ENCODE assay signal across 22 cellular contexts in the genomic region with DNA sequence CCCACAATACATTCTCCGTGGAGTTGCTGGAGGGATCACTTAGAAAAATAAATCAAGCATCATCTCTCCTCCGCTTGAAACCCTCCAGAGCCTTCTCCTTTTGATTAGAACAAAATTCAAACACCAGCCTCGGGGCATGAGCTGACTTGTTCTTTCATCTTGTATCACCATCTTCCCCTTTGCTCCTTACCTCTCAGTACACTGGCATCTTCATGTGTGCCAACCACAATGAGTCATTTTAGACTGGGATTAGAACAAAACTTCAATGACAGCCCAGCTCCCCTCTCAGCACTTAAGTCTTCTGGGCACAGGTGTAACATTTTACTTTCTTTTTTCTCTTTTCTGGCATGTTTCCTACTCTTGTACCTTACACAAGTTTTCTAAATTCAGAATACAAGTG.
DNase-seq lines count a peak whose midpoint lies in the region; ATAC-seq, FAIRE-seq and TF ChIP-seq lines count a peak whose summit lies in the region.
"Had no signal": no experiment of that assay in that cellular context is flagged by ENCODE, and none has a peak within 500 bp of the region (broad histone marks: within the 10 kb centered on the region; RNA-seq: fewer than 3 reads in every experiment).

No MANE protein-coding gene starts in this region.

- in situ Hi-C loops in brain microvascular endothelial cell (cut with HindIII; ENCODE audit: low pct_ligation_motif_present, low sequenced_read_pairs), result loop anchor here (25.0 kb wide), 1 partner anchor 180 kb away; no protein-coding TSS in a partner anchor

- no peaks in the 10 kb centered on the region for H3K27me3 ChIP-seq in keratinocyte (ENCODE audit: control insufficient read depth, extremely low read depth, insufficient read depth, low read length)
- H3K27me3 ChIP-seq in brain microvascular endothelial cell (replicated peaks), result no peaks in the 10 kb centered on the region
- H3K27me3 ChIP-seq: transverse colon had no signal

- H3K4me3 ChIP-seq in GM12865 (ENCODE audit: low read depth, low read length) (no peak overlapping the region), keratinocyte (ENCODE audit: control insufficient read depth in 2 of 3, extremely low read depth in 1 of 3, insufficient read depth in 2 of 3, low read depth in 1 of 3, low read length in 3 of 3) (peak overlapping the region in 1 of 3 experiments; percentile 23), brain microvascular endothelial cell (ENCODE audit: low read depth, low read length) (no peak overlapping the region), coronary artery (no peak overlapping the region)
- H3K4me3 ChIP-seq: SK-N-MC, transverse colon had no signal

- TF ChIP-seq CTCF in GM12865 (IDR thresholded peaks at IDR 0.05; ENCODE audit: insufficient read depth, low read depth, low read length, missing control alignments) (no peak), keratinocyte (optimal IDR thresholded peaks at IDR 0.05 in 1 of 3, IDR thresholded peaks at IDR 0.05 in 1 of 3, conservative IDR thresholded peaks at IDR 0.05 in 1 of 3; ENCODE audit: extremely low read depth in 1 of 3, insufficient read depth in 2 of 3, low read length in 3 of 3) (no peak), brain microvascular endothelial cell (IDR thresholded peaks at IDR 0.05; ENCODE audit: low read depth, low read length, missing control alignments) (no peak), coronary artery (IDR thresholded peaks at IDR 0.05) (no peak)

- H3K9me3 ChIP-seq in keratinocyte (ENCODE audit: control insufficient read depth, low read depth, low read length), result no peaks in the 10 kb centered on the region
- H3K9me3 ChIP-seq: transverse colon had no signal

- peak; percentile 18 for DNase-seq in GM12865 (ENCODE audit: low read depth)
- peak; percentile 64 for DNase-seq in HPDE6-E6E7 (ENCODE audit: extremely low spot score)
- DNase-seq in SW480 (ENCODE audit: low spot score), result peak; percentile 32
- peak; percentile 70 for DNase-seq in keratinocyte (ENCODE audit: low read depth, low spot score)
- DNase-seq in brain microvascular endothelial cell, result no peak
- DNase-seq in coronary artery (ENCODE audit: low spot score), result no peak
- DNase-seq in left ventricle myocardium superior, result no peak
- DNase-seq: activated CD4-positive, alpha-beta T cell treated with anti-CD3 and anti-CD28 coated beads for 1 hour; activated naive CD8-positive, alpha-beta T cell treated with anti-CD3 and anti-CD28 coated beads, Interleukin-2, amount 10 ng/mL, durations not matched to agents 7 days and 5 days; AML-193; kidney glomerular epithelial cell; mesendoderm; NCI-H1436; NCI-H2171; NCI-H69; posterior cingulate gyrus; stimulated activated naive CD8-positive, alpha-beta T cell treated with anti-CD3 and anti-CD28 coated beads, Interleukin-15, amount 100 ng/mL, for 72 hours; transverse colon had no signal

- H3K9me1 ChIP-seq in keratinocyte (ENCODE audit: control insufficient read depth, extremely low read depth, insufficient read depth, low read length), result no peaks in the 10 kb centered on the region

- no peak overlapping the region for H3K27ac ChIP-seq in keratinocyte (ENCODE audit: control insufficient read depth, insufficient read depth, low read length)
- no peak overlapping the region for H3K27ac ChIP-seq in brain microvascular endothelial cell
- no peak overlapping the region for H3K27ac ChIP-seq in coronary artery
- H3K27ac ChIP-seq: SK-N-MC, transverse colon had no signal

- no peaks in the 10 kb centered on the region for H3K79me2 ChIP-seq in keratinocyte (ENCODE audit: control insufficient read depth, insufficient read depth, low read length)

- ATAC-seq in GM18502 (IDR thresholded peaks at IDR 0.05; ENCODE audit: poor library complexity, unreplicated experiment) (no peak), left ventricle myocardium superior (no peak)
- ATAC-seq: stimulated activated naive CD8-positive, alpha-beta T cell treated with anti-CD3 and anti-CD28 coated beads, Interleukin-15, amount 100 ng/mL, for 72 hours had no signal

- no peaks in the 10 kb centered on the region for H4K20me1 ChIP-seq in keratinocyte (ENCODE audit: control insufficient read depth, extremely low read depth, insufficient read depth, low read length)

- H3K9ac ChIP-seq in keratinocyte (ENCODE audit: control insufficient read depth, extremely low read depth, insufficient read depth, low read length), result no peak overlapping the region

- intact Hi-C loops in left ventricle myocardium superior (cut with micrococcal nuclease), result no loop called here

- FAIRE-seq in keratinocyte (lab: Jason Lieb, UNC), result peak; percentile 97
- FAIRE-seq: G401.6, HTR-8/SVneo had no signal

- H3K36me3 ChIP-seq in keratinocyte (ENCODE audit: control insufficient read depth in 2 of 2, extremely low read depth in 1 of 2, insufficient read depth in 2 of 2, low read length in 2 of 2), result no peaks in the 10 kb centered on the region
- no peaks in the 10 kb centered on the region for H3K36me3 ChIP-seq in brain microvascular endothelial cell (replicated peaks)
- H3K36me3 ChIP-seq: transverse colon had no signal

- peak overlapping the region; percentile 63 for H3K4me2 ChIP-seq in keratinocyte (ENCODE audit: control insufficient read depth, extremely low read depth, insufficient read depth, low read depth, low read length)

- H2AFZ ChIP-seq in keratinocyte (ENCODE audit: control insufficient read depth, low read length), result no peak overlapping the region

- H3K4me1 ChIP-seq in keratinocyte (ENCODE audit: control insufficient read depth, extremely low read depth, insufficient read depth, low read length), result peaks cover 15% of the 10 kb centered on the region
- H3K4me1 ChIP-seq: transverse colon had no signal

- dilution Hi-C loops in keratinocyte (cut with MboI; ENCODE audit: extremely low pct_ligation_motif_present, low sequenced_read_pairs), result no loop called here

Comparison
In these comparisons a context has a peak if more than half of its experiments do, and no peak if none do; other contexts are left out.
1. DNase-seq: peak in GM12865 (single experiment), HPDE6-E6E7 (single experiment), SW480 (single experiment) and keratinocyte (single experiment); none in brain microvascular endothelial cell (single experiment), coronary artery (single experiment) and left ventricle myocardium superior (single experiment).